Comparison of ENCODE assay signal across 22 cellular contexts in genomic region chr4:123170843-123171242, GRCh38.
"Had no signal": no experiment of that assay in that cellular context is flagged by ENCODE, and none has a peak within 500 bp of the region (broad histone marks: within the 10 kb centered on the region; RNA-seq: fewer than 3 reads in every experiment).

No MANE protein-coding gene starts in this region.

- ATAC-seq: activated T-cell treated with anti-CD3 and anti-CD28 coated beads, Interleukin-2, amount 50 U/mL, for 72 hours; body of pancreas had no signal

- H3K9me3 ChIP-seq: body of pancreas, sigmoid colon, testis, uterus had no signal

- H3K27ac ChIP-seq: body of pancreas, hepatocyte, sigmoid colon, testis, uterus had no signal

- H3K4me3 ChIP-seq: body of pancreas, hepatocyte, sigmoid colon, testis, uterus had no signal

- H3K27me3 ChIP-seq: body of pancreas, hepatocyte, sigmoid colon, testis, uterus had no signal

- H3K79me2 ChIP-seq: hepatocyte had no signal

- H3K27me3 Mint-ChIP-seq: activated B cell treated with CpG ODN at 0.5 μM for 24 hours; activated CD4-positive, alpha-beta memory T cell treated with anti-CD3 and anti-CD28 coated beads, Interleukin-2, amount 10 ng/mL, durations not matched to agents 7 days and 5 days; dendritic cell treated with granulocyte-macrophage colony-stimulating factor and Interleukin-4, amounts not matched to agents 40 ng/mL and 50 ng/mL, for 4 days; memory B cell had no signal

- H3K4me1 ChIP-seq: body of pancreas, sigmoid colon, testis, uterus had no signal

- H3K27ac Mint-ChIP-seq: activated B cell treated with CpG ODN at 0.5 μM for 24 hours; activated CD4-positive, alpha-beta memory T cell treated with anti-CD3 and anti-CD28 coated beads, Interleukin-2, amount 10 ng/mL, durations not matched to agents 7 days and 5 days; activated naive CD4-positive, alpha-beta T cell treated with anti-CD3 and anti-CD28 coated beads for 36 hours; activated T-cell treated with anti-CD3 and anti-CD28 coated beads, Interleukin-2, amount 50 U/mL, for 72 hours; dendritic cell treated with granulocyte-macrophage colony-stimulating factor and Interleukin-4, amounts not matched to agents 40 ng/mL and 50 ng/mL, for 4 days; memory B cell; T-helper 1 cell treated with Interleukin-12 subunit alpha and Interleukin-12 subunit beta and Interleukin-4 antibody, amounts not matched to agents 30 μg/mL and 1 μg/mL, for 36 hours had no signal

- H3K4me3 Mint-ChIP-seq: activated B cell treated with CpG ODN at 0.5 μM for 24 hours; activated CD4-positive, alpha-beta memory T cell treated with anti-CD3 and anti-CD28 coated beads, Interleukin-2, amount 10 ng/mL, durations not matched to agents 7 days and 5 days; activated naive CD4-positive, alpha-beta T cell treated with anti-CD3 and anti-CD28 coated beads for 36 hours; activated T-cell treated with anti-CD3 and anti-CD28 coated beads, Interleukin-2, amount 50 U/mL, for 72 hours; dendritic cell treated with granulocyte-macrophage colony-stimulating factor and Interleukin-4, amounts not matched to agents 40 ng/mL and 50 ng/mL, for 4 days; memory B cell; nephron progenitor cell; T-helper 1 cell treated with Interleukin-12 subunit alpha and Interleukin-12 subunit beta and Interleukin-4 antibody, amounts not matched to agents 30 μg/mL and 1 μg/mL, for 36 hours had no signal

- H3K4me2 ChIP-seq: hepatocyte had no signal

- H3K9me3 Mint-ChIP-seq: activated B cell treated with CpG ODN at 0.5 μM for 24 hours; activated CD4-positive, alpha-beta memory T cell treated with anti-CD3 and anti-CD28 coated beads, Interleukin-2, amount 10 ng/mL, durations not matched to agents 7 days and 5 days; activated naive CD4-positive, alpha-beta T cell treated with anti-CD3 and anti-CD28 coated beads for 36 hours; activated T-cell treated with anti-CD3 and anti-CD28 coated beads, Interleukin-2, amount 50 U/mL, for 72 hours; dendritic cell treated with granulocyte-macrophage colony-stimulating factor and Interleukin-4, amounts not matched to agents 40 ng/mL and 50 ng/mL, for 4 days; memory B cell; T-helper 1 cell treated with Interleukin-12 subunit alpha and Interleukin-12 subunit beta and Interleukin-4 antibody, amounts not matched to agents 30 μg/mL and 1 μg/mL, for 36 hours had no signal

- H3K36me3 ChIP-seq: sigmoid colon, uterus had no signal

- H2AFZ ChIP-seq: hepatocyte had no signal

- H3K4me1 Mint-ChIP-seq: activated B cell treated with CpG ODN at 0.5 μM for 24 hours, memory B cell had no signal

- DNase-seq: activated B cell treated with CpG ODN at 0.5 μM for 24 hours; activated CD4-positive, alpha-beta memory T cell treated with anti-CD3 and anti-CD28 coated beads, Interleukin-2, amount 10 ng/mL, durations not matched to agents 7 days and 5 days; activated CD4-positive, alpha-beta T cell treated with anti-CD3 and anti-CD28 coated beads for 4 hours; activated effector memory CD4-positive, alpha-beta T cell treated with Interleukin-2 at 50 U/mL for 16 hours; activated naive CD4-positive, alpha-beta T cell treated with anti-CD3 and anti-CD28 coated beads for 36 hours; activated T-cell treated with anti-CD3 and anti-CD28 coated beads, Interleukin-2, amount 50 U/mL, for 72 hours; body of pancreas; effector CD8-positive, alpha-beta T cell; glutamatergic neuron; nephron progenitor cell; nucleus accumbens; posterior cingulate gyrus; sigmoid colon; stimulated activated CD4-positive, alpha-beta T cell treated with anti-CD3 and anti-CD28 coated beads, Interleukin-4, amount 100 ng/mL, for 1 hour; stimulated activated naive CD4-positive, alpha-beta T cell; testis; trophoblast cell; uterus had no signal
